ENCODE assay signal across 17 cellular contexts in the genomic region with DNA sequence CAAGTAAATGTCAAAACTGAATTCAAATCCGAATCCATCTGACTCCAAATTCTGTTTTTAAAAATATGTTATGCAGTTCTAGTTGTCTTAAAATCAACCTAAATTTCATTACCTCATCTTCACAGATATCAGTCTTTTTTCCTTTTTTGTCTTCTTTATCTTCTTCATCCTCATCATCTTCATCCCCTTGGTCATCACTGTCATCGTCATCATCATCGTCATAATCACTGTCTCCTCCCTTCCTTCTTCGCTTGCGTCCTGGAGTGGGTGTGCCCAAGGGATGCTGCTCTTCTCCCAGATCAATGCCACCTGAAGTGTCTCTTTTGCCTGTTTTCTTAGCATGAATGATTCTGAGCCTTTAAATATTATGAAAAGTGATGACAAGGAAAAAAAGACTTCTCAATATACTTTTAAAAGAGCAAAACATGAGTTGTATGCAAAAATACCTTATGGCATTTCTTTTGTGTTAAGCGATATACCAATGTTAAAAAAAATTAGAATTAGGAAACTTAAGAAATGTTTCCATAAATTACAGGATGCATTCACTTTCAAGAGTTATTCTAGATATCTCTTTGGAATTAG.
DNase-seq lines count a peak whose midpoint lies in the region; ATAC-seq, FAIRE-seq and TF ChIP-seq lines count a peak whose summit lies in the region.
"Had no signal": no experiment of that assay in that cellular context is flagged by ENCODE, and none has a peak within 500 bp of the region (broad histone marks: within the 10 kb centered on the region; RNA-seq: fewer than 3 reads in every experiment).

No MANE protein-coding gene starts in this region.

- H3K4me1 Mint-ChIP-seq in naive thymus-derived CD4-positive, alpha-beta T cell: peaks cover 0 to 3% (median 0%) of the 10 kb centered on the region in 7 donors
- no peaks in the 10 kb centered on the region for H3K4me1 Mint-ChIP-seq in HFFc6 (ENCODE audit: low read depth)
- H3K4me1 Mint-ChIP-seq: CD14-positive monocyte, GM23338 had no signal

- in situ Hi-C loops in HepG2 (cut with HindIII; ENCODE audit: extremely low pct_ligation_motif_present, low pct_unique_long_range_greater_than_20kb): no loop called here

- no peaks in the 10 kb centered on the region for H3K79me2 ChIP-seq in HepG2 (ENCODE audit: insufficient read depth, low read length)
- no peaks in the 10 kb centered on the region for H3K79me2 ChIP-seq in MM.1S (ENCODE audit: low read length)

- H3K9me3 ChIP-seq in HepG2 (ENCODE audit: low read length) (no peaks in the 10 kb centered on the region), right lobe of liver (no peaks in the 10 kb centered on the region), MM.1S (replicated peaks; ENCODE audit: insufficient read depth, low read length) (no peaks in the 10 kb centered on the region)
- no peaks in the 10 kb centered on the region for H3K9me3 ChIP-seq in naive thymus-derived CD4-positive, alpha-beta T cell (ENCODE audit: control insufficient read depth in 2 of 3, low read length in 3 of 3)
- H3K9me3 ChIP-seq: BLaER1 had no signal

- no peak overlapping the region for H3K27ac Mint-ChIP-seq in naive thymus-derived CD4-positive, alpha-beta T cell
- no peak overlapping the region for H3K27ac Mint-ChIP-seq in HFFc6
- H3K27ac Mint-ChIP-seq: CD14-positive monocyte; CD4-positive, alpha-beta memory T cell; GM23338 had no signal

- no TSS peak for BruUV-seq in HepG2 (replicated peaks; lab: Mats Ljungman, UMichigan)

- no peak for TF ChIP-seq RAD21 in HepG2 (CRISPR knock-in tag; IDR thresholded peaks at IDR 0.05)

- no peak overlapping the region for H2AFZ ChIP-seq in HepG2 (ENCODE audit: low read length)
- H2AFZ ChIP-seq in MM.1S (ENCODE audit: low read length): no peak overlapping the region
- H2AFZ ChIP-seq: GM23338 had no signal

- H3K27me3 ChIP-seq in HepG2 (ENCODE audit: control insufficient read depth in 1 of 2, insufficient read depth in 2 of 2, low read length in 2 of 2): no peaks in the 10 kb centered on the region
- H3K27me3 ChIP-seq in right lobe of liver: no peaks in the 10 kb centered on the region
- H3K27me3 ChIP-seq in MM.1S (replicated peaks; ENCODE audit: insufficient read depth, low read length): no peaks in the 10 kb centered on the region
- no peaks in the 10 kb centered on the region for H3K27me3 ChIP-seq in naive thymus-derived CD4-positive, alpha-beta T cell (ENCODE audit: control insufficient read depth in 2 of 2, insufficient read depth in 2 of 2, low read length in 2 of 2)
- H3K27me3 ChIP-seq in foreskin keratinocyte: no peaks in the 10 kb centered on the region
- H3K27me3 ChIP-seq: BLaER1 had no signal

- H3K9ac ChIP-seq in HepG2 (ENCODE audit: insufficient read depth, low read depth, low read length) (no peak overlapping the region), MM.1S (ENCODE audit: low read length) (no peak overlapping the region)
- H3K9ac ChIP-seq: BLaER1 had no signal

- FAIRE-seq in HepG2 (lab: Jason Lieb, UNC) (no peak), frontal cortex (lab: Jason Lieb, UNC) (peak; percentile 10)
- FAIRE-seq: GM12892 had no signal

- DNase-seq in HepG2 (ENCODE audit: low spot score): no peak
- no peak for DNase-seq in right lobe of liver
- DNase-seq in MM.1S: no peak
- DNase-seq in frontal cortex (ENCODE audit: low spot score in 2 of 2): no peak
- DNase-seq in naive thymus-derived CD4-positive, alpha-beta T cell: no peak
- DNase-seq in HFFc6: no peak
- no peak for DNase-seq in foreskin keratinocyte
- DNase-seq: CD4-positive, alpha-beta memory T cell; DMS153; GDM1; H7 had no signal

- peaks cover 2 to 22% (median 5%) of the 10 kb centered on the region in 5 donors for H3K36me3 Mint-ChIP-seq in naive thymus-derived CD4-positive, alpha-beta T cell
- H3K36me3 Mint-ChIP-seq in HFFc6 (ENCODE audit: low read depth): peaks cover 5% of the 10 kb centered on the region

- peaks cover 0 to 1% (median 0%) of the 10 kb centered on the region in 11 donors for H3K9me3 Mint-ChIP-seq in naive thymus-derived CD4-positive, alpha-beta T cell
- no peaks in the 10 kb centered on the region for H3K9me3 Mint-ChIP-seq in HFFc6
- H3K9me3 Mint-ChIP-seq: CD14-positive monocyte; CD4-positive, alpha-beta memory T cell; GM23338 had no signal

- peaks cover 15% of the 10 kb centered on the region for H3F3A ChIP-seq in MM.1S (ENCODE audit: insufficient read depth, low read length)

- ATAC-seq in HepG2 (no peak), right lobe of liver (no peak), foreskin keratinocyte (no peak)
- no peak for ATAC-seq in naive thymus-derived CD4-positive, alpha-beta T cell
- ATAC-seq: GM23338, HCT116 had no signal

- H3K27ac ChIP-seq in HepG2 (ENCODE audit: extremely low read length, insufficient read depth, low read length) (no peak overlapping the region), right lobe of liver (no peak overlapping the region), MM.1S (ENCODE audit: low read length) (peak overlapping the region; percentile 68; the same call in 1 of the 2 replicates), foreskin keratinocyte (no peak overlapping the region)
- H3K27ac ChIP-seq in naive thymus-derived CD4-positive, alpha-beta T cell (ENCODE audit: low read depth, low read length): no peak overlapping the region
- H3K27ac ChIP-seq: 22Rv1, BLaER1 had no signal

- H3K4me1 ChIP-seq in HepG2 (ENCODE audit: insufficient read depth, low read length) (peaks cover 29% of the 10 kb centered on the region), right lobe of liver (peaks cover 0 to 5% (median 0%) of the 10 kb centered on the region in 4 donors), MM.1S (ENCODE audit: low read length) (peaks cover 31% of the 10 kb centered on the region), foreskin keratinocyte (no peaks in the 10 kb centered on the region)
- H3K4me1 ChIP-seq in naive thymus-derived CD4-positive, alpha-beta T cell (ENCODE audit: control insufficient read depth in 2 of 2, insufficient read depth in 2 of 2, low read length in 2 of 2): no peaks in the 10 kb centered on the region

- no peak overlapping the region for H3K4me3 ChIP-seq in HepG2 (replicated peaks in 1 of 3; ENCODE audit: insufficient read depth in 1 of 3, low read depth in 2 of 3, low read length in 3 of 3)
- no peak overlapping the region for H3K4me3 ChIP-seq in right lobe of liver
- H3K4me3 ChIP-seq in MM.1S (ENCODE audit: low read length): no peak overlapping the region
- no peak overlapping the region for H3K4me3 ChIP-seq in naive thymus-derived CD4-positive, alpha-beta T cell (ENCODE audit: low read length)
- H3K4me3 ChIP-seq: BLaER1, GM23338 had no signal

- no peaks in the 10 kb centered on the region for H3K27me3 Mint-ChIP-seq in naive thymus-derived CD4-positive, alpha-beta T cell
- no peaks in the 10 kb centered on the region for H3K27me3 Mint-ChIP-seq in HFFc6 (ENCODE audit: insufficient read depth)
- H3K27me3 Mint-ChIP-seq: CD4-positive, alpha-beta memory T cell had no signal

- intact Hi-C loops in HepG2 (cut with micrococcal nuclease; ENCODE audit: unreplicated experiment): loop anchor here (10.0 kb wide), 1 partner anchor 332 kb away; a partner anchor contains a TSS
- intact Hi-C loops in right lobe of liver (cut with DNase I): no loop called here
- intact Hi-C loops in naive thymus-derived CD4-positive, alpha-beta T cell (cut with micrococcal nuclease): no loop called here

- 96% methylated on average over 6 of the region's 6 CpGs for WGBS in HepG2 (ENCODE audit: low lambda C conversion rate)
- 96% methylated on average over 6 of the region's 6 CpGs for WGBS in right lobe of liver (ENCODE audit: insufficient coverage, low coverage, low lambda C conversion rate, missing lambda C conversion rate)

- H3K4me3 Mint-ChIP-seq in naive thymus-derived CD4-positive, alpha-beta T cell: no peak overlapping the region
- H3K4me3 Mint-ChIP-seq in HFFc6: no peak overlapping the region
- H3K4me3 Mint-ChIP-seq: CD14-positive monocyte; CD4-positive, alpha-beta memory T cell; GM23338 had no signal

- POLR2A ChIA-PET in HepG2 (lab: Yijun Ruan, JAX): no interaction called here
- POLR2A ChIA-PET in naive thymus-derived CD4-positive, alpha-beta T cell (lab: Charles Lee): no interaction called here

- no peak for TF ChIP-seq EP300 in HepG2 (IDR thresholded peaks at IDR 0.05; ENCODE audit: low read depth in 2 of 2, low read length in 2 of 2)
- TF ChIP-seq EP300 in HepG2 (CRISPR knock-in tag; IDR thresholded peaks at IDR 0.05; ENCODE audit: borderline replicate concordance): no peak

- no peak for TF ChIP-seq POLR2A in HepG2 (IDR thresholded peaks at IDR 0.05; ENCODE audit: insufficient read depth in 1 of 2, low read depth in 2 of 2, low read length in 2 of 2)
- no peak for TF ChIP-seq POLR2A in right lobe of liver (IDR thresholded peaks at IDR 0.05)

- no peaks in the 10 kb centered on the region for H3K9me2 ChIP-seq in MM.1S (replicated peaks; ENCODE audit: insufficient read depth, low read length)

- no peak for TF ChIP-seq CTCF in HepG2 (CRISPR knock-in tag; IDR thresholded peaks at IDR 0.05)
- no peak for TF ChIP-seq CTCF in right lobe of liver (IDR thresholded peaks at IDR 0.05)
- no peak for TF ChIP-seq CTCF in MM.1S (IDR thresholded peaks at IDR 0.05; ENCODE audit: low read length)
- TF ChIP-seq CTCF in HFFc6 (IDR thresholded peaks at IDR 0.05): no peak
- no peak for TF ChIP-seq CTCF in foreskin keratinocyte (conservative IDR thresholded peaks at IDR 0.05)

- H3K4me2 ChIP-seq in HepG2 (ENCODE audit: low read depth, low read length): no peak overlapping the region
- peak overlapping the region; percentile 24 for H3K4me2 ChIP-seq in MM.1S (ENCODE audit: low read depth, low read length)
- H3K4me2 ChIP-seq: GM23338 had no signal

- H4K20me1 ChIP-seq in HepG2 (ENCODE audit: insufficient read depth, low read length) (no peaks in the 10 kb centered on the region), MM.1S (ENCODE audit: insufficient read depth, low read length) (no peaks in the 10 kb centered on the region)
- H4K20me1 ChIP-seq: BLaER1 had no signal

- no peaks in the 10 kb centered on the region; a peak in 1 of 5 replicates for H3K36me3 ChIP-seq in HepG2 (replicated peaks in 1 of 2; ENCODE audit: control insufficient read depth in 1 of 2, insufficient read depth in 2 of 2, low read length in 2 of 2)
- H3K36me3 ChIP-seq in right lobe of liver: peaks cover 0 to 23% (median 0%) of the 10 kb centered on the region in 4 donors
- peaks cover 3% of the 10 kb centered on the region; the same call in 1 of the 2 replicates for H3K36me3 ChIP-seq in MM.1S (replicated peaks; ENCODE audit: insufficient read depth, low read length)
- no peaks in the 10 kb centered on the region for H3K36me3 ChIP-seq in naive thymus-derived CD4-positive, alpha-beta T cell (ENCODE audit: control insufficient read depth in 2 of 3, insufficient read depth in 3 of 3, low read length in 3 of 3)

- CTCF ChIA-PET in HepG2 (lab: Yijun Ruan, JAX; ENCODE audit: low intra/inter-chr PET ratio, low total read pairs): no interaction called here
- CTCF ChIA-PET in naive thymus-derived CD4-positive, alpha-beta T cell (lab: Charles Lee): no interaction called here
